ENCODE assay signal across 23 cellular contexts in genomic region chr17:73272906-73273218, GRCh38. TPM values are rescaled to one million over a fixed set of nuclear protein-coding genes. Genes with fewer than 3 reads are reported as not detected.
"Had no signal": no experiment of that assay in that cellular context is flagged by ENCODE, and none has a peak within 500 bp of the region (broad histone marks: within the 10 kb centered on the region; RNA-seq: fewer than 3 reads in every experiment).

No MANE protein-coding gene starts in this region.

- H3K27me3 ChIP-seq: adrenal gland, cardiac muscle cell, esophagus squamous epithelium, suprapubic skin had no signal

- H3K4me3 Mint-ChIP-seq: activated CD4-positive, alpha-beta T cell treated with anti-CD3 and anti-CD28 coated beads for 36 hours; activated CD8-positive, alpha-beta T cell treated with anti-CD3 and anti-CD28 coated beads for 36 hours; activated naive CD4-positive, alpha-beta T cell treated with anti-CD3 and anti-CD28 coated beads, Interleukin-2, amount 50 U/mL, for 24 hours; activated T-cell treated with anti-CD3 and anti-CD28 coated beads, Interleukin-2, amount 50 U/mL, for 4 hours; naive thymus-derived CD8-positive, alpha-beta T cell; type B pancreatic cell had no signal

- H3K27me3 Mint-ChIP-seq: activated CD4-positive, alpha-beta T cell treated with anti-CD3 and anti-CD28 coated beads for 36 hours; activated naive CD4-positive, alpha-beta T cell treated with anti-CD3 and anti-CD28 coated beads, Interleukin-2, amount 50 U/mL, for 24 hours; type B pancreatic cell had no signal

- H3K9me3 ChIP-seq: adrenal gland, esophagus squamous epithelium, suprapubic skin had no signal

- H3K27ac Mint-ChIP-seq: activated CD4-positive, alpha-beta T cell treated with anti-CD3 and anti-CD28 coated beads for 36 hours; activated CD8-positive, alpha-beta T cell treated with anti-CD3 and anti-CD28 coated beads for 36 hours; activated naive CD4-positive, alpha-beta T cell treated with anti-CD3 and anti-CD28 coated beads, Interleukin-2, amount 50 U/mL, for 24 hours; naive thymus-derived CD8-positive, alpha-beta T cell; type B pancreatic cell had no signal

- FAIRE-seq: small intestine had no signal

- H3K36me3 ChIP-seq: adrenal gland, cardiac muscle cell, esophagus squamous epithelium, suprapubic skin had no signal

- DNase-seq: activated CD4-positive, alpha-beta T cell treated with anti-CD3 and anti-CD28 coated beads for 36 hours; activated CD8-positive, alpha-beta T cell treated with anti-CD3 and anti-CD28 coated beads for 36 hours; activated effector memory CD4-positive, alpha-beta T cell treated with anti-CD3 and anti-CD28 coated beads, Interleukin-2, amount 50 U/mL, for 16 hours; activated T-cell treated with anti-CD3 and anti-CD28 coated beads, Interleukin-2, amount 50 U/mL, for 4 hours; adrenal gland; effector CD4-positive, alpha-beta T cell; esophagus squamous epithelium; naive thymus-derived CD8-positive, alpha-beta T cell; small intestine; stimulated activated CD4-positive, alpha-beta T cell treated with anti-CD3 and anti-CD28 coated beads, Interleukin-4, amount 100 ng/mL, for 4 hours; stimulated activated naive CD8-positive, alpha-beta T cell treated with anti-CD3 and anti-CD28 coated beads, Interleukin-15, Interleukin-2, amounts not matched to agents 100 U/mL and 50 U/mL, for 24 hours had no signal

- H3K9me3 Mint-ChIP-seq: activated CD8-positive, alpha-beta T cell treated with anti-CD3 and anti-CD28 coated beads for 36 hours; activated naive CD4-positive, alpha-beta T cell treated with anti-CD3 and anti-CD28 coated beads, Interleukin-2, amount 50 U/mL, for 24 hours; activated T-cell treated with anti-CD3 and anti-CD28 coated beads, Interleukin-2, amount 50 U/mL, for 4 hours; naive thymus-derived CD8-positive, alpha-beta T cell; type B pancreatic cell had no signal

- H3K27ac ChIP-seq: adrenal gland, cardiac muscle cell, coronary artery, esophagus squamous epithelium, suprapubic skin, VCaP had no signal

- H3K36me3 Mint-ChIP-seq: activated naive CD4-positive, alpha-beta T cell treated with anti-CD3 and anti-CD28 coated beads, Interleukin-2, amount 50 U/mL, for 24 hours; naive thymus-derived CD8-positive, alpha-beta T cell; type B pancreatic cell had no signal

- H3K4me1 Mint-ChIP-seq: activated CD4-positive, alpha-beta T cell treated with anti-CD3 and anti-CD28 coated beads for 36 hours; activated naive CD4-positive, alpha-beta T cell treated with anti-CD3 and anti-CD28 coated beads, Interleukin-2, amount 50 U/mL, for 24 hours; naive thymus-derived CD8-positive, alpha-beta T cell had no signal

- ATAC-seq: activated CD4-positive, alpha-beta T cell treated with anti-CD3 and anti-CD28 coated beads for 36 hours; activated CD8-positive, alpha-beta T cell treated with anti-CD3 and anti-CD28 coated beads for 36 hours; activated T-cell treated with anti-CD3 and anti-CD28 coated beads, Interleukin-2, amount 50 U/mL, for 4 hours; left lobe of liver; naive thymus-derived CD8-positive, alpha-beta T cell; right cardiac atrium; stimulated activated naive CD8-positive, alpha-beta T cell treated with anti-CD3 and anti-CD28 coated beads, Interleukin-15, Interleukin-2, amounts not matched to agents 100 U/mL and 50 U/mL, for 24 hours had no signal

- H3K4me3 ChIP-seq: adrenal gland, cardiac muscle cell, coronary artery, esophagus squamous epithelium, suprapubic skin had no signal

RNA-seq across cellular contexts. Expression of gene CPSF4L, which starts 11.2 kb away (rescaled TPM):
- total RNA-seq: activated CD4-positive, alpha-beta T cell treated with anti-CD3 and anti-CD28 coated beads for 36 hours; activated CD8-positive, alpha-beta T cell treated with anti-CD3 and anti-CD28 coated beads for 36 hours; activated T-cell treated with anti-CD3 and anti-CD28 coated beads, Interleukin-2, amount 50 U/mL, for 4 hours; adrenal gland; cardiac muscle cell; esophagus squamous epithelium; fibroblast of villous mesenchyme; lung microvascular endothelial cell; mucosa of gallbladder; naive thymus-derived CD8-positive, alpha-beta T cell; right cardiac atrium; suprapubic skin; T-helper 1 cell treated with Interleukin-12 subunit alpha and Interleukin-12 subunit beta and Interleukin-4 antibody, amounts not matched to agents 30 ng/mL and 1 ng/mL, for 36 hours had no signal
- polyA plus RNA-seq: adrenal gland; cardiac muscle cell; naive thymus-derived CD8-positive, alpha-beta T cell; right cardiac atrium; small intestine had no signal
